Comparison of ENCODE assay signal across 30 cellular contexts in the genomic region with DNA sequence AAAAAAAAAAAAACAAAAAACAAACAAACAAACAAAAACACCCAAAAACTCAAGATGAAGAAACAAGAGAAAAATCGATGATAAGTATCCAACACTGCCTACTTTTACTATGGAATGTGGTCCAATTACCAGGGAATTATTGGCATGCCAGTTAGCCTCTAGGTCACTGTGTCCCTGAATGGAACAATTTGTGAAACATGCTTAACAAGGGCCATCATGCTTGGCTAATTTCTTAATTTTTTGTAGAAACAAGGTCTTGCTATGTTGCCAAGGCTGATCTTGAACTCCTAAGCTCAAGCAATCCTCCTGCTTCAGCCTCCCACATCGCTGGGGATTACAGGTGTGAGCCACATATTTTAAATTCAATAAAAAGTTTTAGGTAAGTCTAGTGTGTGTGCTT. TPM values are rescaled to one million over a fixed set of nuclear protein-coding genes. Genes with fewer than 3 reads are reported as not detected.
"Had no signal": no experiment of that assay in that cellular context is flagged by ENCODE, and none has a peak within 500 bp of the region (broad histone marks: within the 10 kb centered on the region; RNA-seq: fewer than 3 reads in every experiment).

No MANE protein-coding gene starts in this region.

- FAIRE-seq: bronchial epithelial cell had no signal

- H3K4me3 ChIP-seq: adrenal gland, SJCRH30 had no signal

- DNase-seq: activated CD4-positive, alpha-beta memory T cell treated with anti-CD3 and anti-CD28 coated beads, Interleukin-2, amount 10 ng/mL, durations not matched to agents 7 days and 5 days; activated CD4-positive, alpha-beta T cell treated with anti-CD3 and anti-CD28 coated beads for 36 hours; activated CD4-positive, alpha-beta T cell treated with anti-CD3 and anti-CD28 coated beads, Interleukin-2, amount 50 U/mL, for 1 hour; activated naive CD4-positive, alpha-beta T cell treated with anti-CD3 and anti-CD28 coated beads, Interleukin-2, amount 50 U/mL, for 16 hours; activated naive CD8-positive, alpha-beta T cell treated with anti-CD3 and anti-CD28 coated beads, Interleukin-2, amount 10 ng/mL, durations not matched to agents 7 days and 5 days; activated T-cell treated with anti-CD3 and anti-CD28 coated beads for 4 hours; activated T-cell treated with anti-CD3 and anti-CD28 coated beads, Interleukin-2, amount 50 U/mL, for 72 hours; adrenal gland; IMR-90; KG1; NCI-H1048; NCI-H146; NCI-H187 treated with DMSO at 0.1 percent for 48 hours; NCI-H2171; NCI-H2227 treated with DMSO at 0.1 percent for 48 hours; NCI-H446 treated with DMSO at 0.1 percent for 48 hours; NCI-H524 treated with DMSO at 0.1 percent for 48 hours; NCI-H774; OCI-M1; Right ventricle myocardium superior; RPMI8226; SJCRH30; SK-N-SH; T-helper 1 cell; WERI-Rb-1 had no signal

- H3K4me1 Mint-ChIP-seq: activated CD4-positive, alpha-beta memory T cell treated with anti-CD3 and anti-CD28 coated beads, Interleukin-2, amount 10 ng/mL, durations not matched to agents 7 days and 5 days; activated CD4-positive, alpha-beta T cell treated with anti-CD3 and anti-CD28 coated beads for 36 hours; activated naive CD8-positive, alpha-beta T cell treated with anti-CD3 and anti-CD28 coated beads, Interleukin-2, amount 10 ng/mL, durations not matched to agents 7 days and 5 days had no signal

- ATAC-seq: activated CD4-positive, alpha-beta T cell treated with anti-CD3 and anti-CD28 coated beads for 36 hours; activated T-cell treated with anti-CD3 and anti-CD28 coated beads, Interleukin-2, amount 50 U/mL, for 72 hours; Panc1 had no signal

- H3K4me1 ChIP-seq: SJCRH30 had no signal

- H3K9me3 Mint-ChIP-seq: activated CD4-positive, alpha-beta memory T cell treated with anti-CD3 and anti-CD28 coated beads, Interleukin-2, amount 10 ng/mL, durations not matched to agents 7 days and 5 days; activated naive CD8-positive, alpha-beta T cell treated with anti-CD3 and anti-CD28 coated beads, Interleukin-2, amount 10 ng/mL, durations not matched to agents 7 days and 5 days; activated T-helper 2 cell treated with anti-CD3 and anti-CD28 coated beads, Interferon-gamma antibody, Interleukin-2, Interleukin-4, amounts not matched to agents 10 μg/mL and 5 μg/mL and 100 μg/mL, durations not matched to agents 14 hours and 24 hours and 36 hours had no signal

- H3K27me3 ChIP-seq: adrenal gland, SJCRH30 had no signal

- H3K36me3 ChIP-seq: adrenal gland, SJCRH30, WERI-Rb-1 had no signal

- H3K9me3 ChIP-seq: adrenal gland, SJCRH30, SK-N-SH had no signal

- H3K27ac ChIP-seq: adrenal gland, SJCRH30, WERI-Rb-1 had no signal

- H3K27ac Mint-ChIP-seq: activated CD4-positive, alpha-beta memory T cell treated with anti-CD3 and anti-CD28 coated beads, Interleukin-2, amount 10 ng/mL, durations not matched to agents 7 days and 5 days; activated CD4-positive, alpha-beta T cell treated with anti-CD3 and anti-CD28 coated beads for 36 hours; activated naive CD8-positive, alpha-beta T cell treated with anti-CD3 and anti-CD28 coated beads, Interleukin-2, amount 10 ng/mL, durations not matched to agents 7 days and 5 days; activated T-cell treated with anti-CD3 and anti-CD28 coated beads, Interleukin-2, amount 50 U/mL, for 72 hours; activated T-helper 2 cell treated with anti-CD3 and anti-CD28 coated beads, Interferon-gamma antibody, Interleukin-2, Interleukin-4, amounts not matched to agents 10 μg/mL and 5 μg/mL and 100 μg/mL, durations not matched to agents 14 hours and 24 hours and 36 hours had no signal

- H3K36me3 Mint-ChIP-seq: activated naive CD8-positive, alpha-beta T cell treated with anti-CD3 and anti-CD28 coated beads, Interleukin-2, amount 10 ng/mL, durations not matched to agents 7 days and 5 days had no signal

- H3K4me3 Mint-ChIP-seq: activated CD4-positive, alpha-beta memory T cell treated with anti-CD3 and anti-CD28 coated beads, Interleukin-2, amount 10 ng/mL, durations not matched to agents 7 days and 5 days; activated CD4-positive, alpha-beta T cell treated with anti-CD3 and anti-CD28 coated beads for 36 hours; activated naive CD8-positive, alpha-beta T cell treated with anti-CD3 and anti-CD28 coated beads, Interleukin-2, amount 10 ng/mL, durations not matched to agents 7 days and 5 days; activated T-cell treated with anti-CD3 and anti-CD28 coated beads, Interleukin-2, amount 50 U/mL, for 72 hours had no signal

- H3K4me2 ChIP-seq: SK-N-SH had no signal

- H3K27me3 Mint-ChIP-seq: activated CD4-positive, alpha-beta memory T cell treated with anti-CD3 and anti-CD28 coated beads, Interleukin-2, amount 10 ng/mL, durations not matched to agents 7 days and 5 days; activated CD4-positive, alpha-beta T cell treated with anti-CD3 and anti-CD28 coated beads for 36 hours had no signal

- H3K9ac ChIP-seq: SK-N-SH had no signal

RNA-seq across cellular contexts. Expression of gene PLPP3, which starts 23.9 kb away (rescaled TPM):
- total RNA-seq: activated CD4-positive, alpha-beta memory T cell treated with anti-CD3 and anti-CD28 coated beads, Interleukin-2, amount 10 ng/mL, durations not matched to agents 7 days and 5 days; activated CD4-positive, alpha-beta T cell treated with anti-CD3 and anti-CD28 coated beads for 36 hours; activated CD8-positive, alpha-beta memory T cell treated with anti-CD3 and anti-CD28 coated beads for 36 hours; activated T-cell treated with anti-CD3 and anti-CD28 coated beads, Interleukin-2, amount 50 U/mL, for 72 hours; activated T-helper 2 cell treated with anti-CD3 and anti-CD28 coated beads, Interferon-gamma antibody, Interleukin-2, Interleukin-4, amounts not matched to agents 10 μg/mL and 5 μg/mL and 100 μg/mL, durations not matched to agents 14 hours and 24 hours and 36 hours; SJCRH30; T-helper 2 cell treated with Interferon-gamma antibody and Interleukin-4, amounts not matched to agents 100 ng/mL and 5 ng/mL, for 36 hours had no signal
